1 cellular context compared by ENCODE assay signal in genomic region chr3:188187055-188187454, GRCh38.
TF ChIP-seq lines count a peak whose summit lies in the region.

No MANE protein-coding gene starts in this region.

TF ChIP-seq in WTC11, 78 proteins besides CTCF, POLR2A, EP300 and RAD21 (continued from another document):
- TF ChIP-seq ATF2 (CRISPR knock-in tag; IDR thresholded peaks at IDR 0.05; ENCODE audit: borderline replicate concordance, low read depth) (no peak), NFYB (CRISPR knock-in tag; conservative IDR thresholded peaks at IDR 0.05; ENCODE audit: low read depth) (no peak), ATF1 (CRISPR knock-in tag; IDR thresholded peaks at IDR 0.05) (no peak), ARID4B (CRISPR knock-in tag; IDR thresholded peaks at IDR 0.05; ENCODE audit: borderline replicate concordance) (no peak), MAX (CRISPR knock-in tag; IDR thresholded peaks at IDR 0.05) (no peak), PRDM15 (CRISPR knock-in tag; IDR thresholded peaks at IDR 0.05) (no peak), E2F5 (CRISPR knock-in tag; IDR thresholded peaks at IDR 0.05) (no peak), SP1 (CRISPR knock-in tag; conservative IDR thresholded peaks at IDR 0.05) (no peak)
TF ChIP-seq in WTC11: peak in this region for 0.
